ENCODE assay signal across 29 cellular contexts in genomic region chr15:35850284-35850683, GRCh38.
"Had no signal": no experiment of that assay in that cellular context is flagged by ENCODE, and none has a peak within 500 bp of the region (broad histone marks: within the 10 kb centered on the region; RNA-seq: fewer than 3 reads in every experiment).

No MANE protein-coding gene starts in this region.

- H3K9me3 ChIP-seq: Peyer's patch had no signal

- H3K27ac ChIP-seq: brain microvascular endothelial cell, Peyer's patch, SK-N-MC had no signal

- DNase-seq: activated CD4-positive, alpha-beta T cell treated with anti-CD3 and anti-CD28 coated beads, Interleukin-2, amount 10 ng/mL, durations not matched to agents 24 days and 14 days; activated CD4-positive, alpha-beta T cell treated with anti-CD3 and anti-CD28 coated beads, Interleukin-2, amount 50 U/mL, for 4 hours; activated CD8-positive, alpha-beta T cell treated with anti-CD3 and anti-CD28 coated beads for 36 hours; activated effector memory CD4-positive, alpha-beta T cell treated with anti-CD3 and anti-CD28 coated beads, Interleukin-2, amount 50 U/mL, for 16 hours; activated naive CD4-positive, alpha-beta T cell; activated naive CD4-positive, alpha-beta T cell treated with anti-CD3 and anti-CD28 coated beads, Interleukin-2, amount 50 U/mL, for 16 hours; activated naive CD8-positive, alpha-beta T cell treated with anti-CD3 and anti-CD28 coated beads for 36 hours; activated T-cell treated with anti-CD3 and anti-CD28 coated beads, Interleukin-2, amount 50 U/mL, for 1 hour; activated T-cell treated with anti-CD3 and anti-CD28 coated beads, Interleukin-2, amount 50 U/mL, for 72 hours; amniotic stem cell; aorta; brain microvascular endothelial cell; central memory CD4-positive, alpha-beta T cell; Karpas-422; KBM-7; NCI-H1048; NCI-H1105 treated with DMSO at 0.1 percent for 48 hours; NCI-H1436; NCI-H1694; NCI-H1930; NCI-H2081 treated with DMSO at 0.1 percent for 48 hours; NCI-H226; NCI-H524 treated with DMSO at 0.1 percent for 48 hours; PC-3; Peyer's patch; RPMI8226; T1000 had no signal

- H3K4me3 ChIP-seq: Peyer's patch, SK-N-MC had no signal

- H3K36me3 ChIP-seq: brain microvascular endothelial cell, Peyer's patch had no signal

- H3K27me3 ChIP-seq: brain microvascular endothelial cell, Peyer's patch had no signal

- H3K4me1 ChIP-seq: Peyer's patch had no signal

- ATAC-seq: activated CD8-positive, alpha-beta T cell treated with anti-CD3 and anti-CD28 coated beads for 36 hours; activated T-cell treated with anti-CD3 and anti-CD28 coated beads, Interleukin-2, amount 50 U/mL, for 72 hours; activated T-helper 17 cell treated with anti-CD3 and anti-CD28 coated beads, Interleukin-2, amount 50 U/mL, for 72 hours; PC-3 had no signal
